Comparison of ENCODE assay signal across 22 cellular contexts in genomic region chr3:57154470-57154869, GRCh38. TPM values are rescaled to one million over a fixed set of nuclear protein-coding genes. Genes with fewer than 3 reads are reported as not detected.
"Had no signal": no experiment of that assay in that cellular context is flagged by ENCODE, and none has a peak within 500 bp of the region (broad histone marks: within the 10 kb centered on the region; RNA-seq: fewer than 3 reads in every experiment).

No MANE protein-coding gene starts in this region.

- H3K27me3 ChIP-seq: tibial artery, vagina had no signal

- H3K36me3 Mint-ChIP-seq: activated naive CD8-positive, alpha-beta T cell treated with anti-CD3 and anti-CD28 coated beads for 36 hours; natural killer cell had no signal

- H3K36me3 ChIP-seq: lower lobe of right lung, tibial artery, vagina had no signal

- H3K4me1 ChIP-seq: foreskin keratinocyte had no signal

- DNase-seq: activated CD8-positive, alpha-beta memory T cell treated with anti-CD3 and anti-CD28 coated beads, Interleukin-2, amount 50 U/mL, for 48 hours; activated naive CD4-positive, alpha-beta T cell; activated naive CD8-positive, alpha-beta T cell treated with anti-CD3 and anti-CD28 coated beads for 36 hours; activated T-cell treated with anti-CD3 and anti-CD28 coated beads, Interleukin-2, amount 50 U/mL, for 4 hours; cerebellar nuclear complex; foreskin keratinocyte; kidney; lower lobe of right lung; natural killer cell; nucleus accumbens; right cardiac atrium; stimulated activated CD4-positive, alpha-beta T cell treated with anti-CD3 and anti-CD28 coated beads, Interleukin-1b, Interleukin-23, amount 100 ng/mL, for 48 hours; T-helper 9 cell; tibial artery had no signal

- H3K9ac ChIP-seq: parathyroid adenoma had no signal

- H3K4me3 Mint-ChIP-seq: activated naive CD8-positive, alpha-beta T cell treated with anti-CD3 and anti-CD28 coated beads for 36 hours; activated T-cell treated with anti-CD3 and anti-CD28 coated beads, Interleukin-2, amount 50 U/mL, for 4 hours; natural killer cell; stimulated activated naive CD8-positive, alpha-beta T cell treated with anti-CD3 and anti-CD28 coated beads, Interleukin-15, Interleukin-2, amounts not matched to agents 100 ng/mL and 50 ng/mL, for 24 hours had no signal

- H3K27ac Mint-ChIP-seq: activated naive CD8-positive, alpha-beta T cell treated with anti-CD3 and anti-CD28 coated beads for 36 hours; activated T-helper 2 cell treated with anti-CD3 and anti-CD28 coated beads, Interferon-gamma antibody, Interleukin-2, Interleukin-4, amounts not matched to agents 10 μg/mL and 5 μg/mL and 100 μg/mL, durations not matched to agents 14 hours and 24 hours and 36 hours; natural killer cell; stimulated activated naive CD8-positive, alpha-beta T cell treated with anti-CD3 and anti-CD28 coated beads, Interleukin-15, Interleukin-2, amounts not matched to agents 100 ng/mL and 50 ng/mL, for 24 hours had no signal

- H3K27ac ChIP-seq: foreskin keratinocyte, lower lobe of right lung, parathyroid adenoma, tibial artery, vagina had no signal

- H3K9me3 ChIP-seq: lower lobe of right lung, tibial artery, vagina had no signal

- ATAC-seq: activated T-cell treated with anti-CD3 and anti-CD28 coated beads, Interleukin-2, amount 50 U/mL, for 4 hours; foreskin keratinocyte; left lobe of liver; lower lobe of right lung; natural killer cell; right cardiac atrium had no signal

- H3K9me3 Mint-ChIP-seq: activated naive CD8-positive, alpha-beta T cell treated with anti-CD3 and anti-CD28 coated beads for 36 hours; activated T-cell treated with anti-CD3 and anti-CD28 coated beads, Interleukin-2, amount 50 U/mL, for 4 hours; activated T-helper 2 cell treated with anti-CD3 and anti-CD28 coated beads, Interferon-gamma antibody, Interleukin-2, Interleukin-4, amounts not matched to agents 10 μg/mL and 5 μg/mL and 100 μg/mL, durations not matched to agents 14 hours and 24 hours and 36 hours; natural killer cell; stimulated activated naive CD8-positive, alpha-beta T cell treated with anti-CD3 and anti-CD28 coated beads, Interleukin-15, Interleukin-2, amounts not matched to agents 100 ng/mL and 50 ng/mL, for 24 hours had no signal

- H3K79me2 ChIP-seq: parathyroid adenoma had no signal

- H3K4me3 ChIP-seq: lower lobe of right lung, tibial artery, vagina had no signal

RNA-seq across cellular contexts. Expression of gene IL17RD, which starts 10.7 kb away (rescaled TPM):
- total RNA-seq: T-helper 1 cell treated with Interleukin-12 subunit alpha and Interleukin-12 subunit beta and Interleukin-4 antibody, amounts not matched to agents 30 ng/mL and 1 ng/mL, for 36 hours had no signal

RNA-seq across cellular contexts. Expression of gene HESX1, which starts 45.3 kb away (rescaled TPM):
- total RNA-seq: activated T-cell treated with anti-CD3 and anti-CD28 coated beads, Interleukin-2, amount 50 U/mL, for 4 hours; epithelial cell of proximal tubule; skeletal muscle tissue; vagina had no signal
